13 cellular contexts compared by ENCODE assay signal in the genomic region with DNA sequence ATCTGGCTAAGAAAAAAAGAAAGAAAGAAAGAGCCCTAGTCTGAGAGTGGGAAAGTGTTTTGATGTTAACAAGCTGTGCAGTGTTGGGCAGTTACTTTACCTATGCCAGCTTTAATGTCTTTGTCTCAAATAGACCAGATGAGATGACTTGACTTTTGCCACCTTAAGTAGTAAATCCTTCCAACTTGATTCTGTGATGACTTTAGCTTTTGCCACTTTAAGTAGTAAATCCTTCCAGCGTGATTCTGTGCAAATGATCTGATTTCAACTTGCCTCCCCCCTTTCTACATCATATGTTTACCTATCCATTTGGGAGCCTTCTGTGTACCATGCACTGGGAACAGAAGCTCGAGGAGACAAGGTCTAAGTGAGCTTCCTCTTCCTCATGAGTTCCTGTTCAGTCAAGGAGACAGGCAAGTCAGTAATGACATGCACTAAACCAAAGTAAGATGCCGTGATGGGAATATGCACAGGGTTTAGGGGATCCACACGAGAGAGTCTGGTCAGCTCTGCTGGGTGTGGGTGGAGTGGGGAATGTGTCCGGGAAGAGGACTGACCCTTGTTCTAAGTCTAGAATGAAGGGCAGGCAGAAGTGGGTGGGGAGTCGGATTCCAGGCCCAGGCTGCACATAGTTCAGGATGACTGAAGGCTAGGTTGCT. TPM values are rescaled to one million over a fixed set of nuclear protein-coding genes. Genes with fewer than 3 reads are reported as not detected.
DNase-seq lines count a peak whose midpoint lies in the region; ATAC-seq and TF ChIP-seq lines count a peak whose summit lies in the region.
"Had no signal": no experiment of that assay in that cellular context is flagged by ENCODE, and none has a peak within 500 bp of the region (broad histone marks: within the 10 kb centered on the region; RNA-seq: fewer than 3 reads in every experiment).

No MANE protein-coding gene starts in this region.

- CTCF ChIA-PET in CD4-positive, alpha-beta T cell (lab: Charles Lee), result no interaction called here
- CTCF ChIA-PET in OCI-LY7 (lab: Charles Lee; ENCODE audit: unreplicated experiment), result no interaction called here
- CTCF ChIA-PET in CD8-positive, alpha-beta memory T cell (lab: Charles Lee), result no interaction called here

- no peaks in the 10 kb centered on the region for H3K9me3 ChIP-seq in CD4-positive, alpha-beta T cell (ENCODE audit: control insufficient read depth, low read length)
- H3K9me3 ChIP-seq in fibroblast of lung (ENCODE audit: control insufficient read depth, insufficient read depth, low read depth, low read length), result no peaks in the 10 kb centered on the region
- H3K9me3 ChIP-seq in OCI-LY7 (ENCODE audit: low read length), result no peaks in the 10 kb centered on the region
- H3K9me3 ChIP-seq in CD8-positive, alpha-beta memory T cell (ENCODE audit: low read length), result no peaks in the 10 kb centered on the region
- no peaks in the 10 kb centered on the region for H3K9me3 ChIP-seq in esophagus squamous epithelium
- H3K9me3 ChIP-seq: psoas muscle had no signal

- intact Hi-C loops in CD4-positive, alpha-beta T cell (cut with DNase I, micrococcal nuclease), result no loop called here
- intact Hi-C loops in OCI-LY7 (cut with micrococcal nuclease; ENCODE audit: unreplicated experiment), result no loop called here
- intact Hi-C loops in esophagus squamous epithelium (cut with DNase I), result loop anchor here (10.0 kb wide), 1 partner anchor 122 kb away; no protein-coding TSS in a partner anchor

- H3K36me3 ChIP-seq in fibroblast of lung (ENCODE audit: control insufficient read depth, insufficient read depth, low read length), result no peaks in the 10 kb centered on the region
- no peaks in the 10 kb centered on the region for H3K36me3 ChIP-seq in OCI-LY7 (ENCODE audit: insufficient read depth, low read length)
- H3K36me3 ChIP-seq in CD8-positive, alpha-beta memory T cell (ENCODE audit: insufficient read depth, low read length), result no peaks in the 10 kb centered on the region
- no peaks in the 10 kb centered on the region for H3K36me3 ChIP-seq in esophagus squamous epithelium

- H3K27me3 Mint-ChIP-seq in CD4-positive, alpha-beta T cell, result no peaks in the 10 kb centered on the region
- H3K27me3 Mint-ChIP-seq in HFFc6 (ENCODE audit: insufficient read depth) (peaks cover 3% of the 10 kb centered on the region; the same call in 1 of the 2 replicates), neural crest cell (ENCODE audit: low read depth) (no peaks in the 10 kb centered on the region)
- H3K27me3 Mint-ChIP-seq in CD8-positive, alpha-beta memory T cell, result peaks cover 0 to 1% of the 10 kb centered on the region in 2 donors
- H3K27me3 Mint-ChIP-seq: central memory CD8-positive, alpha-beta T cell had no signal

- WGBS in esophagus squamous epithelium, 2 donors, result 57 to 67% methylated on average over 5 to 6 of the region's 6 CpGs

- H4K20me1 ChIP-seq in fibroblast of lung (ENCODE audit: control insufficient read depth, extremely low read depth, insufficient read depth, low read length) (no peaks in the 10 kb centered on the region), OCI-LY7 (ENCODE audit: insufficient read depth, low read length) (no peaks in the 10 kb centered on the region; the same call in 1 of the 2 replicates)

- H3K9me3 Mint-ChIP-seq in CD4-positive, alpha-beta T cell, result no peaks in the 10 kb centered on the region
- no peaks in the 10 kb centered on the region for H3K9me3 Mint-ChIP-seq in HFFc6
- H3K9me3 Mint-ChIP-seq in neural crest cell, result no peaks in the 10 kb centered on the region
- H3K9me3 Mint-ChIP-seq in CD8-positive, alpha-beta memory T cell, result no peaks in the 10 kb centered on the region
- H3K9me3 Mint-ChIP-seq: central memory CD8-positive, alpha-beta T cell had no signal

- H3K9ac ChIP-seq in fibroblast of lung (ENCODE audit: insufficient read depth, low read length), result no peak overlapping the region

- BruUV-seq in OCI-LY7 (replicated peaks; lab: Mats Ljungman, UMichigan), result no TSS peak

- H3K27ac Mint-ChIP-seq in CD4-positive, alpha-beta T cell, result no peak overlapping the region
- H3K27ac Mint-ChIP-seq in HFFc6 (peak overlapping the region; percentile 3), neural crest cell (ENCODE audit: unreplicated experiment) (peak overlapping the region; percentile 89)
- H3K27ac Mint-ChIP-seq in CD8-positive, alpha-beta memory T cell, result peak overlapping the region in 1 of 8 donors; percentile 40

- H3K27me3 ChIP-seq in CD4-positive, alpha-beta T cell (ENCODE audit: control insufficient read depth, insufficient read depth, low read length), result no peaks in the 10 kb centered on the region
- H3K27me3 ChIP-seq in fibroblast of lung (ENCODE audit: control insufficient read depth, insufficient read depth, low read length) (no peaks in the 10 kb centered on the region), esophagus squamous epithelium (no peaks in the 10 kb centered on the region)
- H3K27me3 ChIP-seq in CD8-positive, alpha-beta memory T cell (ENCODE audit: insufficient read depth, low read length, poor library complexity, severe bottlenecking), result no peaks in the 10 kb centered on the region

- TF ChIP-seq CTCF in CD4-positive, alpha-beta T cell (IDR thresholded peaks at IDR 0.05), result no peak
- TF ChIP-seq CTCF in HFFc6 (IDR thresholded peaks at IDR 0.05) (no peak), fibroblast of lung (conservative IDR thresholded peaks at IDR 0.05 in 1 of 2, IDR thresholded peaks at IDR 0.05 in 1 of 2; ENCODE audit: low read depth in 1 of 2, low read length in 2 of 2) (no peak), neural crest cell (conservative IDR thresholded peaks at IDR 0.05) (no peak), OCI-LY7 (conservative IDR thresholded peaks at IDR 0.05; ENCODE audit: low read length) (no peak), esophagus squamous epithelium (IDR thresholded peaks at IDR 0.05) (no peak)

- peaks cover 41% of the 10 kb centered on the region for H3K4me1 Mint-ChIP-seq in CD4-positive, alpha-beta T cell (ENCODE audit: low read depth)
- H3K4me1 Mint-ChIP-seq in HFFc6 (ENCODE audit: low read depth) (peaks cover 27% of the 10 kb centered on the region), neural crest cell (peaks cover 49% of the 10 kb centered on the region)
- peaks cover 3 to 16% (median 10%) of the 10 kb centered on the region in 3 donors for H3K4me1 Mint-ChIP-seq in CD8-positive, alpha-beta memory T cell

- POLR2A ChIA-PET in CD4-positive, alpha-beta T cell (lab: Charles Lee), result interaction anchor here (0.6 to 1.6 kb wide), 2 partner anchors 17 to 57 kb away, joined by 3 to 6 read pairs; partner anchors contain the start of gene INPP5F
- POLR2A ChIA-PET in OCI-LY7 (lab: Charles Lee), result interaction anchor here (0.6 to 2.0 kb wide), 2 partner anchors 17 to 112 kb away, joined by 3 to 12 read pairs; partner anchors contain the start of gene INPP5F
- POLR2A ChIA-PET in CD8-positive, alpha-beta memory T cell (lab: Charles Lee), result no interaction called here

- no peak for DNase-seq in CD4-positive, alpha-beta T cell
- DNase-seq in HFFc6 (no peak), fibroblast of lung (ENCODE audit: low read depth in 2 of 2) (peak in 1 of 2 donors; percentile 73), neural crest cell (ENCODE audit: low read depth, low spot score) (no peak), OCI-LY7 (ENCODE audit: low spot score) (no peak), esophagus squamous epithelium (lab: John Stamatoyannopoulos, UW) (no peak)
- DNase-seq in CD8-positive, alpha-beta memory T cell, result no peak
- DNase-seq: activated naive CD4-positive, alpha-beta T cell; NCI-H2171 treated with DMSO at 0.1 percent for 48 hours; psoas muscle; trophoblast cell had no signal

- peak overlapping the region; percentile 49 for H2AFZ ChIP-seq in fibroblast of lung (ENCODE audit: low read length)
- no peak overlapping the region for H2AFZ ChIP-seq in OCI-LY7 (ENCODE audit: low read length)

- H3K9me2 ChIP-seq in OCI-LY7 (ENCODE audit: insufficient read depth, low read length), result no peaks in the 10 kb centered on the region

- H3K4me3 ChIP-seq in fibroblast of lung (replicated peaks in 1 of 4; ENCODE audit: control extremely low read depth in 1 of 4, insufficient read depth in 1 of 4, low read depth in 3 of 4, low read length in 4 of 4) (no peak overlapping the region), OCI-LY7 (ENCODE audit: low read depth, low read length, poor library complexity, severe bottlenecking) (no peak overlapping the region), esophagus squamous epithelium (no peak overlapping the region)
- H3K4me3 ChIP-seq in CD8-positive, alpha-beta memory T cell (ENCODE audit: low read length), result no peak overlapping the region
- H3K4me3 ChIP-seq: psoas muscle had no signal

- H3K27ac ChIP-seq in CD4-positive, alpha-beta T cell (ENCODE audit: low read depth, low read length), result no peak overlapping the region
- H3K27ac ChIP-seq in fibroblast of lung (ENCODE audit: insufficient read depth, low read length) (no peak overlapping the region), OCI-LY7 (ENCODE audit: low read depth, low read length, poor library complexity, severe bottlenecking) (no peak overlapping the region), esophagus squamous epithelium (no peak overlapping the region)
- no peak overlapping the region for H3K27ac ChIP-seq in CD8-positive, alpha-beta memory T cell (ENCODE audit: low read depth, low read length)
- H3K27ac ChIP-seq: psoas muscle had no signal

- peaks cover 4% of the 10 kb centered on the region for H3K4me1 ChIP-seq in fibroblast of lung (ENCODE audit: control insufficient read depth, extremely low read depth, insufficient read depth, low read length)
- H3K4me1 ChIP-seq in OCI-LY7 (ENCODE audit: insufficient read depth, low read length, poor library complexity, severe bottlenecking), result no peaks in the 10 kb centered on the region
- H3K4me1 ChIP-seq in CD8-positive, alpha-beta memory T cell (ENCODE audit: insufficient read depth, low read length), result peaks cover 4% of the 10 kb centered on the region
- peaks cover 2 to 5% (median 5%) of the 10 kb centered on the region in 3 donors for H3K4me1 ChIP-seq in esophagus squamous epithelium

- H3K36me3 Mint-ChIP-seq in CD4-positive, alpha-beta T cell (ENCODE audit: low read depth), result no peaks in the 10 kb centered on the region
- H3K36me3 Mint-ChIP-seq in HFFc6 (ENCODE audit: low read depth) (no peaks in the 10 kb centered on the region), neural crest cell (ENCODE audit: low read depth) (peaks cover 5% of the 10 kb centered on the region)
- H3K36me3 Mint-ChIP-seq in CD8-positive, alpha-beta memory T cell, result peaks cover 0 to 2% (median 0%) of the 10 kb centered on the region in 3 donors

- TF ChIP-seq POLR2A in esophagus squamous epithelium (IDR thresholded peaks at IDR 0.05), result no peak

- no peaks in the 10 kb centered on the region for H3K79me2 ChIP-seq in fibroblast of lung (ENCODE audit: control insufficient read depth, insufficient read depth, low read length)
- H3K79me2 ChIP-seq in OCI-LY7 (ENCODE audit: insufficient read depth, low read depth, low read length), result no peaks in the 10 kb centered on the region

- peak overlapping the region; percentile 11 for H3K4me3 Mint-ChIP-seq in CD4-positive, alpha-beta T cell
- peak overlapping the region; percentile 23; the same call in 1 of the 2 replicates for H3K4me3 Mint-ChIP-seq in HFFc6
- no peak overlapping the region for H3K4me3 Mint-ChIP-seq in neural crest cell
- H3K4me3 Mint-ChIP-seq in CD8-positive, alpha-beta memory T cell, result no peak overlapping the region
- H3K4me3 Mint-ChIP-seq: central memory CD8-positive, alpha-beta T cell had no signal

- peak overlapping the region; percentile 37 for H3K4me2 ChIP-seq in fibroblast of lung (ENCODE audit: extremely low read depth, insufficient read depth, low read length)
- no peak overlapping the region for H3K4me2 ChIP-seq in OCI-LY7 (ENCODE audit: low read length)

- no peak for ATAC-seq in CD4-positive, alpha-beta T cell (ENCODE audit: poor library complexity)
- ATAC-seq in HG03159 (IDR thresholded peaks at IDR 0.05; ENCODE audit: unreplicated experiment), result no peak

RNA-seq across cellular contexts. Expression of gene INPP5F, which starts 17.3 kb away (rescaled TPM):
- 1 to 10 TPM; 6.2 to 6.4 TPM for total RNA-seq in CD4-positive, alpha-beta T cell
- total RNA-seq in HFFc6 (2021; fragmentation: NEBNext Ultra II Directional; extraction: Animal tissue kit (Norgen Biotek cat#: 25700)), result 10 to 100 TPM in 5 of 6 experiments, 1 to 10 TPM in 1; 8.7 to 12.8 (median 12.5) TPM
- total RNA-seq in fibroblast of lung (18.5 and 23.3 TPM in 2 replicates), neural crest cell (95.4 and 99.9 TPM in 2 replicates), OCI-LY7 (2022) (8.7 and 12.8 TPM in 2 replicates), esophagus squamous epithelium (10 to 100 TPM in 2 of 4 donors, 1 to 10 TPM in 2; 5.3 to 11.4 (median 9.4) TPM)
- polyA plus RNA-seq in fibroblast of lung, result 15.0 and 19.0 TPM in 2 replicates
- 12.5 and 16.8 TPM in 2 replicates for polyA plus RNA-seq in fibroblast of lung (2012)
- polyA minus RNA-seq in fibroblast of lung (ENCODE audit: low replicate concordance), result 3.1 and 13.7 TPM in 2 replicates
- 6.2 TPM in 2 replicates for total RNA-seq in OCI-LY7 (2014; rRNA removed; shearing (Covaris generic))
- 10 to 100 TPM; 22.3 to 23.0 TPM for total RNA-seq in CD8-positive, alpha-beta memory T cell
- polyA plus RNA-seq in CD8-positive, alpha-beta memory T cell, result 4.4 TPM

Comparison
In these comparisons a context has a peak if more than half of its experiments do, and no peak if none do; other contexts are left out.
1. H3K4me3 Mint-ChIP-seq: peak in CD4-positive, alpha-beta T cell (single experiment) and HFFc6 (single experiment); none in neural crest cell (single experiment) and CD8-positive, alpha-beta memory T cell (0 of 7).